ENCODE assay signal across 1 cellular context in genomic region chr17:83079340-83079747, GRCh38.
TF ChIP-seq lines count a peak whose summit lies in the region.

METRNL (plus strand) TSS chr17:83079609; CDS start chr17:83079816, 207 bp downstream.

TF ChIP-seq in K562, 482 proteins besides CTCF, POLR2A, EP300 and RAD21 (continued from another document):
- TF ChIP-seq RREB1 (CRISPR knock-in tag; IDR thresholded peaks at IDR 0.05) (no peak), CSDE1 (IDR thresholded peaks at IDR 0.05) (no peak), RB1 (IDR thresholded peaks at IDR 0.05; ENCODE audit: low read depth) (peak; percentile 11; the same call in 1 of the 2 replicates), TBP (optimal IDR thresholded peaks at IDR 0.05; ENCODE audit: low read depth, low read length) (peak; percentile 82), VEZF1 (CRISPR knock-in tag; IDR thresholded peaks at IDR 0.05) (peak; percentile 82; the same call in 1 of the 2 replicates), SIN3B (IDR thresholded peaks at IDR 0.05; ENCODE audit: low read depth) (no peak), ZBTB7A (IDR thresholded peaks at IDR 0.05; ENCODE audit: borderline replicate concordance, control insufficient read depth, low read depth, low read length) (peak; percentile 62; the same call in 1 of the 2 replicates), POLR2G (IDR thresholded peaks at IDR 0.05; ENCODE audit: low read depth, low read length) (peak; percentile 88), ZNF184 (CRISPR knock-in tag; IDR thresholded peaks at IDR 0.05) (no peak), ZNF23 (CRISPR knock-in tag; IDR thresholded peaks at IDR 0.05) (no peak), GATAD2A (IDR thresholded peaks at IDR 0.05) (no peak), POLR2AphosphoS5 (IDR thresholded peaks at IDR 0.05; ENCODE audit: control insufficient read depth, insufficient read depth, low read depth, low read length) (peak; percentile 57; the same call in 1 of the 2 replicates), SAFB (IDR thresholded peaks at IDR 0.05; ENCODE audit: borderline replicate concordance, low read depth, low read length) (no peak), XRCC4 (IDR thresholded peaks at IDR 0.05; ENCODE audit: extremely low read depth, insufficient read depth, insufficient read length) (no peak), ZBTB17 (CRISPR knock-in tag; IDR thresholded peaks at IDR 0.05) (no peak), PHF21A (IDR thresholded peaks at IDR 0.05; ENCODE audit: borderline replicate concordance, low read depth) (no peak), KDM5B (IDR thresholded peaks at IDR 0.05; ENCODE audit: insufficient replicate concordance, low read depth, low read length) (peak; percentile 38), YBX1 (IDR thresholded peaks at IDR 0.05) (no peak), GATAD2B (IDR thresholded peaks at IDR 0.05; ENCODE audit: borderline replicate concordance) (0 out of 2 replicates have a peak, but pooled peaks have one; percentile 4), PHF8 (IDR thresholded peaks at IDR 0.05; ENCODE audit: borderline replicate concordance, low read length) (peak; percentile 50; the same call in 1 of the 2 replicates), ATF1 (CRISPR knock-in tag; IDR thresholded peaks at IDR 0.05) (no peak), ATF1 (tag; IDR thresholded peaks at IDR 0.05) (no peak), RBFOX2 (IDR thresholded peaks at IDR 0.05; ENCODE audit: low read depth, low read length) (peak; percentile 71), RBM34 (IDR thresholded peaks at IDR 0.05; ENCODE audit: borderline replicate concordance, insufficient read depth, low read length) (no peak), HNRNPLL (IDR thresholded peaks at IDR 0.05; ENCODE audit: low read depth, low read length, poor library complexity, severe bottlenecking) (no peak), NR2F6 (CRISPR knock-in tag; IDR thresholded peaks at IDR 0.05) (no peak), TAF1 (IDR thresholded peaks at IDR 0.05; ENCODE audit: control insufficient read depth, extremely low read depth, insufficient read depth, low read length, severe bottlenecking) (peak; percentile 92)
